Comparison of ENCODE assay signal across 16 cellular contexts in the genomic region with DNA sequence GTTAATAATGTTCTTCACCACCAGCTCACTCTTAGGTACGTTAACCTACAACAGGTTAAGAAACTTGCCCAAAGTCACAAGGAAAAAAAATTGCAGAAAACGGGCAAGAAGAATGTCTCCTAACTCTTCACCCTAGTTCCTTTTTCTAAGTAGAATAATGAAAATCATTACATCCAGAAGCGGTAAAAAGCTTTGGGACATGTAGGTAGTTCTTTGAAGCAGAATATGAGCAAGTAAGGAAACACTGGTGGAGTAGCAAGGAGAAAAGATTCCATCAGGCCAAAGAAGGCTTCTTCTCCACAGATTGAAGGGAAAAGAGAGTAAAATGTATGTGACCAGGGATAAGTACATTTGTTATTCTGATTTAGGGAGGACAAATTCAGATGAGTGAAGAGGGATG. TPM values are rescaled to one million over a fixed set of nuclear protein-coding genes. Genes with fewer than 3 reads are reported as not detected.
DNase-seq lines count a peak whose midpoint lies in the region; ATAC-seq and TF ChIP-seq lines count a peak whose summit lies in the region.
"Had no signal": no experiment of that assay in that cellular context is flagged by ENCODE, and none has a peak within 500 bp of the region (broad histone marks: within the 10 kb centered on the region; RNA-seq: fewer than 3 reads in every experiment).

No MANE protein-coding gene starts in this region.

- peaks cover 32% of the 10 kb centered on the region for H3K36me3 Mint-ChIP-seq in activated naive CD4-positive, alpha-beta T cell treated with anti-CD3 and anti-CD28 coated beads, Interleukin-2, amount 50 U/mL, for 24 hours
- H3K36me3 Mint-ChIP-seq in stimulated activated memory B cell treated with anti-CD40 and anti-IgM and Interleukin-4, amounts not matched to agents 10 μg/mL and 1 μg/mL and 100 μg/mL, for 72 hours = peaks cover 11% of the 10 kb centered on the region
- H3K36me3 Mint-ChIP-seq: WTC11 had no signal

- H3K27me3 ChIP-seq in RWPE2 (ENCODE audit: insufficient read depth, poor library complexity, severe bottlenecking) = no peaks in the 10 kb centered on the region
- H3K27me3 ChIP-seq in fibroblast of lung (ENCODE audit: control insufficient read depth, insufficient read depth, low read length) = no peaks in the 10 kb centered on the region
- H3K27me3 ChIP-seq: BE2C had no signal

- peaks cover 80% of the 10 kb centered on the region for H3K79me2 ChIP-seq in fibroblast of lung (ENCODE audit: control insufficient read depth, insufficient read depth, low read length)

- peak overlapping the region; percentile 98 for H3K27ac Mint-ChIP-seq in activated naive CD4-positive, alpha-beta T cell treated with anti-CD3 and anti-CD28 coated beads, Interleukin-2, amount 50 U/mL, for 24 hours
- peak overlapping the region; percentile 13 for H3K27ac Mint-ChIP-seq in stimulated activated memory B cell treated with anti-CD40 and anti-IgM and Interleukin-4, amounts not matched to agents 10 μg/mL and 1 μg/mL and 100 μg/mL, for 72 hours
- H3K27ac Mint-ChIP-seq: dendritic cell treated with granulocyte-macrophage colony-stimulating factor and Interleukin-4, amounts not matched to agents 40 ng/mL and 50 ng/mL, for 4 days; WTC11 had no signal

- no peaks in the 10 kb centered on the region for H3K27me3 Mint-ChIP-seq in activated naive CD4-positive, alpha-beta T cell treated with anti-CD3 and anti-CD28 coated beads, Interleukin-2, amount 50 U/mL, for 24 hours
- no peaks in the 10 kb centered on the region for H3K27me3 Mint-ChIP-seq in stimulated activated memory B cell treated with anti-CD40 and anti-IgM and Interleukin-4, amounts not matched to agents 10 μg/mL and 1 μg/mL and 100 μg/mL, for 72 hours

- peaks cover 55% of the 10 kb centered on the region for H3K4me1 Mint-ChIP-seq in activated naive CD4-positive, alpha-beta T cell treated with anti-CD3 and anti-CD28 coated beads, Interleukin-2, amount 50 U/mL, for 24 hours
- H3K4me1 Mint-ChIP-seq in stimulated activated memory B cell treated with anti-CD40 and anti-IgM and Interleukin-4, amounts not matched to agents 10 μg/mL and 1 μg/mL and 100 μg/mL, for 72 hours = peaks cover 20% of the 10 kb centered on the region

- H3K9me3 Mint-ChIP-seq in activated naive CD4-positive, alpha-beta T cell treated with anti-CD3 and anti-CD28 coated beads, Interleukin-2, amount 50 U/mL, for 24 hours = no peaks in the 10 kb centered on the region
- H3K9me3 Mint-ChIP-seq in stimulated activated memory B cell treated with anti-CD40 and anti-IgM and Interleukin-4, amounts not matched to agents 10 μg/mL and 1 μg/mL and 100 μg/mL, for 72 hours = no peaks in the 10 kb centered on the region
- H3K9me3 Mint-ChIP-seq: dendritic cell treated with granulocyte-macrophage colony-stimulating factor and Interleukin-4, amounts not matched to agents 40 ng/mL and 50 ng/mL, for 4 days; WTC11 had no signal

- H2AFZ ChIP-seq in fibroblast of lung (ENCODE audit: low read length) = no peak overlapping the region

- no peak overlapping the region for H3K4me3 ChIP-seq in RWPE2 (ENCODE audit: severe bottlenecking)
- H3K4me3 ChIP-seq in fibroblast of lung (replicated peaks in 1 of 4; ENCODE audit: control extremely low read depth in 1 of 4, insufficient read depth in 1 of 4, low read depth in 3 of 4, low read length in 4 of 4) = peak overlapping the region; percentile 12 to 95 (median 85)
- H3K4me3 ChIP-seq: K562 had no signal

- H3K4me1 ChIP-seq in RWPE2 (ENCODE audit: insufficient read depth, poor library complexity, severe bottlenecking) = peaks cover 32% of the 10 kb centered on the region
- H3K4me1 ChIP-seq in fibroblast of lung (ENCODE audit: control insufficient read depth, extremely low read depth, insufficient read depth, low read length) = peaks cover 4% of the 10 kb centered on the region
- H3K4me1 ChIP-seq: BE2C had no signal

- peak overlapping the region; percentile 78 for H3K4me2 ChIP-seq in fibroblast of lung (ENCODE audit: extremely low read depth, insufficient read depth, low read length)

- H3K27ac ChIP-seq in RWPE2 (ENCODE audit: poor library complexity, severe bottlenecking) (peak overlapping the region; percentile 95), fibroblast of lung (ENCODE audit: insufficient read depth, low read length) (peak overlapping the region; percentile 99)
- H3K27ac ChIP-seq: neutrophil had no signal

- H3K4me3 Mint-ChIP-seq in activated naive CD4-positive, alpha-beta T cell treated with anti-CD3 and anti-CD28 coated beads, Interleukin-2, amount 50 U/mL, for 24 hours = peak overlapping the region; percentile 94
- no peak overlapping the region for H3K4me3 Mint-ChIP-seq in stimulated activated memory B cell treated with anti-CD40 and anti-IgM and Interleukin-4, amounts not matched to agents 10 μg/mL and 1 μg/mL and 100 μg/mL, for 72 hours
- H3K4me3 Mint-ChIP-seq: dendritic cell treated with granulocyte-macrophage colony-stimulating factor and Interleukin-4, amounts not matched to agents 40 ng/mL and 50 ng/mL, for 4 days; WTC11 had no signal

- no peak overlapping the region for H3K9ac ChIP-seq in fibroblast of lung (ENCODE audit: insufficient read depth, low read length)

- ATAC-seq in RWPE2 (ENCODE audit: low read depth) = no peak
- no peak for ATAC-seq in stimulated activated memory B cell treated with anti-CD40 and anti-IgM and Interleukin-4, amounts not matched to agents 10 μg/mL and 1 μg/mL and 100 μg/mL, for 72 hours
- no peak for ATAC-seq in GM18519 (IDR thresholded peaks at IDR 0.05; ENCODE audit: low FRiP score, unreplicated experiment)
- no peak for ATAC-seq in GM18868 (IDR thresholded peaks at IDR 0.05; ENCODE audit: unreplicated experiment)
- no peak for ATAC-seq in GM19324 (IDR thresholded peaks at IDR 0.05; ENCODE audit: low FRiP score, unreplicated experiment)
- ATAC-seq: K562, WTC11 had no signal

- H3K9me3 ChIP-seq in RWPE2 (ENCODE audit: severe bottlenecking) = no peaks in the 10 kb centered on the region
- no peaks in the 10 kb centered on the region for H3K9me3 ChIP-seq in fibroblast of lung (ENCODE audit: control insufficient read depth, insufficient read depth, low read depth, low read length)
- H3K9me3 ChIP-seq: BE2C, neutrophil had no signal

- no peak for DNase-seq in activated naive CD4-positive, alpha-beta T cell treated with anti-CD3 and anti-CD28 coated beads, Interleukin-2, amount 50 U/mL, for 16 hours
- DNase-seq in RWPE2 (ENCODE audit: low spot score) = no peak
- no peak for DNase-seq in fibroblast of lung (ENCODE audit: low read depth in 2 of 2)
- DNase-seq: BE2C, kidney glomerular epithelial cell, NCI-H146, NCI-H82 had no signal

- TF ChIP-seq CTCF in RWPE2 (IDR thresholded peaks at IDR 0.05; ENCODE audit: poor library complexity, severe bottlenecking) (no peak), fibroblast of lung (conservative IDR thresholded peaks at IDR 0.05 in 1 of 2, IDR thresholded peaks at IDR 0.05 in 1 of 2; ENCODE audit: low read depth in 1 of 2, low read length in 2 of 2) (no peak)

- H4K20me1 ChIP-seq in fibroblast of lung (ENCODE audit: control insufficient read depth, extremely low read depth, insufficient read depth, low read length) = no peaks in the 10 kb centered on the region

- H3K36me3 ChIP-seq in RWPE2 (ENCODE audit: low read depth) (peaks cover 26% of the 10 kb centered on the region), fibroblast of lung (ENCODE audit: control insufficient read depth, insufficient read depth, low read length) (no peaks in the 10 kb centered on the region)
- H3K36me3 ChIP-seq: BE2C, neutrophil had no signal

RNA-seq across cellular contexts. Expression of a gene that starts 4.1 kb away (rescaled TPM):
- 196 and 262 TPM in 2 replicates for total RNA-seq in fibroblast of lung
- polyA plus RNA-seq in fibroblast of lung = 120 TPM in 2 replicates
- polyA plus RNA-seq in fibroblast of lung (2012) = 83.5 and 87.6 TPM in 2 replicates
- polyA minus RNA-seq in fibroblast of lung (ENCODE audit: low replicate concordance) = 41.6 and 46.6 TPM in 2 replicates
